17 cellular contexts compared by ENCODE assay signal in genomic region chr4:70538869-70539268, GRCh38. TPM values are rescaled to one million over a fixed set of nuclear protein-coding genes. Genes with fewer than 3 reads are reported as not detected.
"Had no signal": no experiment of that assay in that cellular context is flagged by ENCODE, and none has a peak within 500 bp of the region (broad histone marks: within the 10 kb centered on the region; RNA-seq: fewer than 3 reads in every experiment).

No MANE protein-coding gene starts in this region.

- H3K27ac Mint-ChIP-seq: naive thymus-derived CD4-positive, alpha-beta T cell; nephron progenitor cell; stimulated activated effector memory CD8-positive, alpha-beta T cell treated with anti-CD3 and anti-CD28 coated beads, Interleukin-12 subunit alpha, Interleukin-12 subunit beta, amount 100 ng/mL, for 72 hours; type B pancreatic cell had no signal

- H3K4me1 Mint-ChIP-seq: naive thymus-derived CD4-positive, alpha-beta T cell; nephron progenitor cell; stimulated activated effector memory CD8-positive, alpha-beta T cell treated with anti-CD3 and anti-CD28 coated beads, Interleukin-12 subunit alpha, Interleukin-12 subunit beta, amount 100 ng/mL, for 72 hours had no signal

- DNase-seq: effector memory CD4-positive, alpha-beta T cell; heart left ventricle; hippocampal formation; left colon; mesendoderm; naive thymus-derived CD4-positive, alpha-beta T cell; nephron progenitor cell; right lobe of liver; stimulated activated CD4-positive, alpha-beta T cell treated with anti-CD3 and anti-CD28 coated beads, Interleukin-4, amount 100 ng/mL, for 1 hour; stimulated activated CD8-positive, alpha-beta memory T cell treated with anti-CD3 and anti-CD28 coated beads, Interleukin-4, amount 100 ng/mL, for 48 hours; stimulated activated naive CD8-positive, alpha-beta T cell treated with anti-CD3 and anti-CD28 coated beads, Interleukin-15, Interleukin-2, amounts not matched to agents 100 U/mL and 50 U/mL, for 24 hours; thyroid gland had no signal

- H3K9me3 Mint-ChIP-seq: nephron progenitor cell; stimulated activated effector memory CD8-positive, alpha-beta T cell treated with anti-CD3 and anti-CD28 coated beads, Interleukin-12 subunit alpha, Interleukin-12 subunit beta, amount 100 ng/mL, for 72 hours; type B pancreatic cell had no signal

- H3K36me3 Mint-ChIP-seq: naive thymus-derived CD4-positive, alpha-beta T cell; stimulated activated effector memory CD8-positive, alpha-beta T cell treated with anti-CD3 and anti-CD28 coated beads, Interleukin-12 subunit alpha, Interleukin-12 subunit beta, amount 100 ng/mL, for 72 hours; type B pancreatic cell had no signal

- ATAC-seq: esophagus mucosa; heart left ventricle; left colon; naive thymus-derived CD4-positive, alpha-beta T cell; right lobe of liver; stimulated activated effector memory CD8-positive, alpha-beta T cell treated with anti-CD3 and anti-CD28 coated beads, Interleukin-12 subunit alpha, Interleukin-12 subunit beta, amount 100 ng/mL, for 72 hours; stimulated activated naive CD8-positive, alpha-beta T cell treated with anti-CD3 and anti-CD28 coated beads, Interleukin-15, Interleukin-2, amounts not matched to agents 100 U/mL and 50 U/mL, for 24 hours had no signal

- H3K4me3 Mint-ChIP-seq: naive thymus-derived CD4-positive, alpha-beta T cell; nephron progenitor cell; stimulated activated effector memory CD8-positive, alpha-beta T cell treated with anti-CD3 and anti-CD28 coated beads, Interleukin-12 subunit alpha, Interleukin-12 subunit beta, amount 100 ng/mL, for 72 hours; type B pancreatic cell had no signal

RNA-seq across cellular contexts. Expression of gene AMTN, which starts 20.5 kb away (rescaled TPM):
- polyA plus RNA-seq: fibroblast of lung; heart left ventricle; liver; naive thymus-derived CD4-positive, alpha-beta T cell had no signal

RNA-seq across cellular contexts. Expression of gene AMBN, which starts 53.2 kb away (rescaled TPM):
- polyA plus RNA-seq: fibroblast of lung; heart left ventricle; liver; naive thymus-derived CD4-positive, alpha-beta T cell had no signal
